ENCODE assay signal across 24 cellular contexts in genomic region chr9:105841562-105841961, GRCh38.
"Had no signal": no experiment of that assay in that cellular context is flagged by ENCODE, and none has a peak within 500 bp of the region (broad histone marks: within the 10 kb centered on the region; RNA-seq: fewer than 3 reads in every experiment).

No MANE protein-coding gene starts in this region.

- H3K4me1 ChIP-seq: pancreas, parathyroid adenoma, prostate gland, psoas muscle, right atrium auricular region, right lobe of liver, sigmoid colon, spleen had no signal

- H3K4me3 ChIP-seq: neural progenitor cell, ovary, pancreas, prostate gland, psoas muscle, right atrium auricular region, right lobe of liver, sigmoid colon, skin epidermis, smooth muscle cell, spleen had no signal

- H3K9me3 Mint-ChIP-seq: naive thymus-derived CD8-positive, alpha-beta T cell; natural killer cell treated with Interleukin-12 subunit alpha and Interleukin-12 subunit beta and Interleukin-15 and Interleukin-18, amount 100 ng/mL, for 72 hours; nephron; nephron progenitor cell; neural crest cell had no signal

- H3K27ac ChIP-seq: neural progenitor cell, neutrophil, ovary, pancreas, parathyroid adenoma, prostate gland, psoas muscle, right atrium auricular region, right lobe of liver, sigmoid colon, skin epidermis, spleen had no signal

- H3K27ac Mint-ChIP-seq: naive thymus-derived CD8-positive, alpha-beta T cell; natural killer cell treated with Interleukin-12 subunit alpha and Interleukin-12 subunit beta and Interleukin-15 and Interleukin-18, amount 100 ng/mL, for 72 hours; nephron; nephron progenitor cell; neural progenitor cell; progenitor cell of endocrine pancreas had no signal

- ATAC-seq: naive thymus-derived CD8-positive, alpha-beta T cell; psoas muscle; right cardiac atrium; sciatic nerve had no signal

- H3K4me2 ChIP-seq: neural progenitor cell, smooth muscle cell had no signal

- FAIRE-seq: pancreas, small intestine had no signal

- H3K36me3 Mint-ChIP-seq: naive thymus-derived CD8-positive, alpha-beta T cell; natural killer cell treated with Interleukin-12 subunit alpha and Interleukin-12 subunit beta and Interleukin-15 and Interleukin-18, amount 100 ng/mL, for 72 hours had no signal

- H3K9me3 ChIP-seq: neutrophil, ovary, pancreas, prostate gland, psoas muscle, right lobe of liver, sigmoid colon, spleen had no signal

- H3K4me3 Mint-ChIP-seq: naive thymus-derived CD8-positive, alpha-beta T cell; natural killer cell treated with Interleukin-12 subunit alpha and Interleukin-12 subunit beta and Interleukin-15 and Interleukin-18, amount 100 ng/mL, for 72 hours; nephron; nephron progenitor cell; neural crest cell; neural progenitor cell had no signal

- H3K27me3 Mint-ChIP-seq: progenitor cell of endocrine pancreas had no signal

- DNase-seq: occipital lobe; ovary; psoas muscle; right cardiac atrium; right lobe of liver; sigmoid colon; spleen; stimulated activated CD4-positive, alpha-beta T cell treated with anti-CD3 and anti-CD28 coated beads, Interleukin-12 subunit alpha, Interleukin-12 subunit beta, amount 100 ng/mL, for 4 hours had no signal
